In the genomic region with DNA sequence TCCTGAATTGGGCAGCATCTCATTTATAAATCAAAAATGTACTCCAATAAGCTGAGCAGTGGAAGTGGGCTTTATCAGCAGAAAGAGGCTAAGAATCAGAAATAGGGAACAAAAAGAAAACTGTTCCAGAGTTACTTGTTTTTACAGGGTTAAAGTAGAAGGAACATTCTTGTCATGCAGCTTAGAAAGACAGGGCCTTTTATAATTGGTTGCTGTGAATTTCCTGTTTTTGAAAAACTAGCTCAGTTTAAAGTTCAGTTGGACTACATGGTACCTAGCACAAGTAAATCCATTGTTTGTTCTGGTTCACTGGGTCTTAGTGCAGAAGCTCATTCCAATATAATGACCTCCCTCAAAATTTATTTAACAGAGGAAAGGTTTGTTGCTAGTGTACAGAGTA, we compare ENCODE assay signal across 26 cellular contexts.
DNase-seq lines count a peak whose midpoint lies in the region; ATAC-seq, FAIRE-seq and TF ChIP-seq lines count a peak whose summit lies in the region.
"Had no signal": no experiment of that assay in that cellular context is flagged by ENCODE, and none has a peak within 500 bp of the region (broad histone marks: within the 10 kb centered on the region; RNA-seq: fewer than 3 reads in every experiment).

No MANE protein-coding gene starts in this region.

- H3K4me2 ChIP-seq in HepG2 (ENCODE audit: low read depth, low read length) = peak overlapping the region; percentile 77
- H3K4me2 ChIP-seq in endothelial cell of umbilical vein (ENCODE audit: insufficient read depth, low read length) = no peak overlapping the region

- TF ChIP-seq POLR2A in HepG2 (IDR thresholded peaks at IDR 0.05; ENCODE audit: insufficient read depth in 1 of 2, low read depth in 2 of 2, low read length in 2 of 2) (no peak), right lobe of liver (IDR thresholded peaks at IDR 0.05) (no peak), endothelial cell of umbilical vein (IDR thresholded peaks at IDR 0.05; ENCODE audit: low read depth, low read length) (no peak)

- H3K36me3 ChIP-seq in HepG2 (replicated peaks in 1 of 2; ENCODE audit: control insufficient read depth in 1 of 2, insufficient read depth in 2 of 2, low read length in 2 of 2) (no peaks in the 10 kb centered on the region), right lobe of liver (no peaks in the 10 kb centered on the region), endothelial cell of umbilical vein (ENCODE audit: control insufficient read depth in 2 of 2, extremely low read depth in 1 of 2, insufficient read depth in 2 of 2, low read length in 2 of 2) (no peaks in the 10 kb centered on the region)
- H3K36me3 ChIP-seq: BE2C had no signal

- TF ChIP-seq RAD21 in HepG2 (CRISPR knock-in tag; IDR thresholded peaks at IDR 0.05) = no peak

- H3K27ac ChIP-seq in HepG2 (ENCODE audit: extremely low read length, insufficient read depth, low read length) (peak overlapping the region; percentile 90), right lobe of liver (no peak overlapping the region), endothelial cell of umbilical vein (ENCODE audit: insufficient read depth, low read depth, low read length) (no peak overlapping the region)
- H3K27ac ChIP-seq: SK-N-MC had no signal

- peaks cover 36% of the 10 kb centered on the region for H3K4me1 ChIP-seq in HepG2 (ENCODE audit: insufficient read depth, low read length)
- no peaks in the 10 kb centered on the region for H3K4me1 ChIP-seq in right lobe of liver
- H3K4me1 ChIP-seq in endothelial cell of umbilical vein (ENCODE audit: control insufficient read depth, extremely low read depth, insufficient read depth, low read length) = no peaks in the 10 kb centered on the region
- H3K4me1 ChIP-seq: BE2C had no signal

- DNase-seq in HepG2 (ENCODE audit: low spot score) = peak; percentile 88
- no peak for DNase-seq in right lobe of liver
- peak; percentile 5 for DNase-seq in endothelial cell of umbilical vein (ENCODE audit: low read depth, low spot score)
- DNase-seq in kidney tubule cell (ENCODE audit: low spot score) = peak; percentile 1
- DNase-seq in retinal pigment epithelial cell (ENCODE audit: low read depth) = peak; percentile 94
- no peak for DNase-seq in NCI-H2107 treated with DMSO at 0.1 percent for 48 hours (lab: John Stamatoyannopoulos, UW; ENCODE audit: unreplicated experiment)
- DNase-seq in urothelium cell line (ENCODE audit: low spot score) = no peak
- DNase-seq in posterior cingulate gyrus = no peak
- DNase-seq: 8988T; ACHN; BE2C; Calu3; CD8-positive, alpha-beta memory T cell; DND-41; H9; IMR-90; MV-4-11; NCI-H1105; NCI-H1436 treated with DMSO at 0.1 percent for 48 hours; NCI-H187 treated with DMSO at 0.1 percent for 48 hours; NCI-H524 treated with DMSO at 0.1 percent for 48 hours; NCI-H774; SHP77 treated with DMSO at 0.1 percent for 48 hours had no signal

- peak overlapping the region; percentile 68 for H3K9ac ChIP-seq in HepG2 (ENCODE audit: insufficient read depth, low read depth, low read length)
- H3K9ac ChIP-seq in endothelial cell of umbilical vein (replicated peaks; ENCODE audit: extremely low read depth, insufficient read depth, low read length) = no peak overlapping the region

- H4K20me1 ChIP-seq in HepG2 (ENCODE audit: insufficient read depth, low read length) = no peaks in the 10 kb centered on the region
- H4K20me1 ChIP-seq in endothelial cell of umbilical vein (replicated peaks; ENCODE audit: control insufficient read depth, extremely low read depth, insufficient read depth, low read length) = no peaks in the 10 kb centered on the region

- H3K9me3 ChIP-seq in HepG2 (ENCODE audit: low read length) (no peaks in the 10 kb centered on the region; the same call in 1 of the 2 replicates), right lobe of liver (no peaks in the 10 kb centered on the region), endothelial cell of umbilical vein (replicated peaks; ENCODE audit: control insufficient read depth, insufficient read depth, low read length) (no peaks in the 10 kb centered on the region)
- H3K9me3 ChIP-seq: BE2C had no signal

- ATAC-seq in HepG2 = peak; percentile 99
- ATAC-seq in right lobe of liver = no peak

- dilution Hi-C loops in endothelial cell of umbilical vein (cut with MboI; ENCODE audit: extremely low pct_ligation_motif_present, low sequenced_read_pairs) = no loop called here

- BruUV-seq in HepG2 (replicated peaks; lab: Mats Ljungman, UMichigan) (no TSS peak), endothelial cell of umbilical vein (replicated peaks; lab: Mats Ljungman, UMichigan) (no TSS peak)

- POLR2A ChIA-PET in HepG2 (lab: Yijun Ruan, JAX) = no interaction called here
- POLR2A ChIA-PET in endothelial cell of umbilical vein (lab: Charles Lee) = no interaction called here

- CTCF ChIA-PET in HepG2 (lab: Yijun Ruan, JAX; ENCODE audit: low intra/inter-chr PET ratio, low total read pairs) = no interaction called here
- CTCF ChIA-PET in endothelial cell of umbilical vein (lab: Charles Lee) = interaction anchor here (2.3 kb wide), 1 partner anchor 10 kb away, joined by 7 read pairs; no protein-coding TSS in a partner anchor

- H3K4me3 ChIP-seq in HepG2 (replicated peaks in 1 of 3; ENCODE audit: insufficient read depth in 1 of 3, low read depth in 2 of 3, low read length in 3 of 3) (peak overlapping the region in 2 of 3 experiments; percentile 44 to 60; a peak in 3 of 6 replicates), right lobe of liver (no peak overlapping the region), endothelial cell of umbilical vein (replicated peaks in 1 of 3; ENCODE audit: insufficient read depth in 1 of 3, low read depth in 1 of 3, low read length in 3 of 3) (no peak overlapping the region), retinal pigment epithelial cell (ENCODE audit: low read length) (no peak overlapping the region)
- H3K4me3 ChIP-seq: SK-N-MC had no signal

- H3K79me2 ChIP-seq in HepG2 (ENCODE audit: insufficient read depth, low read length) = no peaks in the 10 kb centered on the region
- no peaks in the 10 kb centered on the region for H3K79me2 ChIP-seq in endothelial cell of umbilical vein (ENCODE audit: control insufficient read depth, insufficient read depth, low read length)

- TF ChIP-seq EP300 in HepG2 (IDR thresholded peaks at IDR 0.05; ENCODE audit: low read depth in 2 of 2, low read length in 2 of 2) (peak in 1 of 2 experiments; percentile 79; a peak in 2 of 4 replicates), HepG2 (CRISPR knock-in tag; IDR thresholded peaks at IDR 0.05; ENCODE audit: borderline replicate concordance) (no peak)

- H2AFZ ChIP-seq in HepG2 (ENCODE audit: low read length) = peak overlapping the region; percentile 84
- no peak overlapping the region for H2AFZ ChIP-seq in endothelial cell of umbilical vein (ENCODE audit: low read depth, low read length)

- in situ Hi-C loops in HepG2 (cut with HindIII; ENCODE audit: extremely low pct_ligation_motif_present, low pct_unique_long_range_greater_than_20kb) = no loop called here

- H3K9me1 ChIP-seq in endothelial cell of umbilical vein (replicated peaks; ENCODE audit: control insufficient read depth, extremely low read depth, insufficient read depth, low read length) = no peaks in the 10 kb centered on the region

- no peak for TF ChIP-seq CTCF in HepG2 (CRISPR knock-in tag; IDR thresholded peaks at IDR 0.05)
- no peak for TF ChIP-seq CTCF in right lobe of liver (IDR thresholded peaks at IDR 0.05)
- TF ChIP-seq CTCF in endothelial cell of umbilical vein (IDR thresholded peaks at IDR 0.05; ENCODE audit: extremely low read depth in 1 of 2, insufficient read depth in 1 of 2, low read depth in 1 of 2, low read length in 2 of 2) = no peak
- no peak for TF ChIP-seq CTCF in retinal pigment epithelial cell (conservative IDR thresholded peaks at IDR 0.05; ENCODE audit: low read depth, low read length)

- H3K27me3 ChIP-seq in HepG2 (ENCODE audit: control insufficient read depth in 1 of 2, insufficient read depth in 2 of 2, low read length in 2 of 2) = no peaks in the 10 kb centered on the region
- no peaks in the 10 kb centered on the region for H3K27me3 ChIP-seq in right lobe of liver
- H3K27me3 ChIP-seq in endothelial cell of umbilical vein (ENCODE audit: control insufficient read depth in 2 of 2, insufficient read depth in 2 of 2, low read length in 2 of 2) = no peaks in the 10 kb centered on the region
- H3K27me3 ChIP-seq: BE2C had no signal

- FAIRE-seq in HepG2 (lab: Jason Lieb, UNC) (peak; percentile 93), endothelial cell of umbilical vein (lab: Jason Lieb, UNC) (no peak), urothelium cell line (lab: Jason Lieb, UNC) (no peak)
- FAIRE-seq: GM12892, GM19239 had no signal

- intact Hi-C loops in HepG2 (cut with micrococcal nuclease; ENCODE audit: unreplicated experiment) (no loop called here), right lobe of liver (cut with DNase I) (no loop called here), endothelial cell of umbilical vein (cut with micrococcal nuclease) (no loop called here), posterior cingulate gyrus (cut with DNase I) (no loop called here)

TF ChIP-seq in HepG2, 621 proteins besides CTCF, POLR2A, EP300 and RAD21 (continues in another document):
- TF ChIP-seq, protein P1, sequence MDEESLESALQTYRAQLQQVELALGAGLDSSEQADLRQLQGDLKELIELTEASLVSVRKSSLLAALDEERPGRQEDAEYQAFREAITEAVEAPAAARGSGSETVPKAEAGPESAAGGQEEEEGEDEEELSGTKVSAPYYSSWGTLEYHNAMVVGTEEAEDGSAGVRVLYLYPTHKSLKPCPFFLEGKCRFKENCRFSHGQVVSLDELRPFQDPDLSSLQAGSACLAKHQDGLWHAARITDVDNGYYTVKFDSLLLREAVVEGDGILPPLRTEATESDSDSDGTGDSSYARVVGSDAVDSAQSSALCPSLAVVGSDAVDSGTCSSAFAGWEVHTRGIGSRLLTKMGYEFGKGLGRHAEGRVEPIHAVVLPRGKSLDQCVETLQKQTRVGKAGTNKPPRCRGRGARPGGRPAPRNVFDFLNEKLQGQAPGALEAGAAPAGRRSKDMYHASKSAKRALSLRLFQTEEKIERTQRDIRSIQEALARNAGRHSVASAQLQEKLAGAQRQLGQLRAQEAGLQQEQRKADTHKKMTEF (CRISPR knock-in tag; IDR thresholded peaks at IDR 0.05) = peak; percentile 38
- TF ChIP-seq YY1 (IDR thresholded peaks at IDR 0.05; ENCODE audit: insufficient read depth, insufficient replicate concordance, low read depth, low read length) = no peak

TF ChIP-seq in endothelial cell of umbilical vein, 7 proteins besides CTCF, POLR2A, EP300 and RAD21:
- TF ChIP-seq, protein P2, sequence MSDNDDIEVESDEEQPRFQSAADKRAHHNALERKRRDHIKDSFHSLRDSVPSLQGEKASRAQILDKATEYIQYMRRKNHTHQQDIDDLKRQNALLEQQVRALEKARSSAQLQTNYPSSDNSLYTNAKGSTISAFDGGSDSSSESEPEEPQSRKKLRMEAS (IDR thresholded peaks at IDR 0.05; ENCODE audit: insufficient read depth, insufficient read length) = no peak
- TF ChIP-seq MYC (IDR thresholded peaks at IDR 0.05; ENCODE audit: low read depth, low read length) = no peak
- TF ChIP-seq POLR2AphosphoS5 (IDR thresholded peaks at IDR 0.05; ENCODE audit: insufficient read depth, low read depth, low read length) = no peak
- no peak for TF ChIP-seq JUN (IDR thresholded peaks at IDR 0.05; ENCODE audit: borderline replicate concordance, insufficient read depth, insufficient read length, low read depth)
- TF ChIP-seq EZH2 (IDR thresholded peaks at IDR 0.05; ENCODE audit: borderline replicate concordance, low read depth, low read length, severe bottlenecking) = no peak

Comparison
In these comparisons a context has a peak if more than half of its experiments do, and no peak if none do; other contexts are left out.
1. DNase-seq: peak in HepG2 (single experiment), endothelial cell of umbilical vein (single experiment), kidney tubule cell (single experiment) and retinal pigment epithelial cell (single experiment); none in right lobe of liver (0 of 3), NCI-H2107 treated with DMSO at 0.1 percent for 48 hours (single experiment), urothelium cell line (single experiment) and posterior cingulate gyrus (0 of 10).
2. H3K4me3 ChIP-seq: peak in HepG2 (2 of 3); none in right lobe of liver (0 of 3), endothelial cell of umbilical vein (0 of 3) and retinal pigment epithelial cell (single experiment).